In the genomic region with DNA sequence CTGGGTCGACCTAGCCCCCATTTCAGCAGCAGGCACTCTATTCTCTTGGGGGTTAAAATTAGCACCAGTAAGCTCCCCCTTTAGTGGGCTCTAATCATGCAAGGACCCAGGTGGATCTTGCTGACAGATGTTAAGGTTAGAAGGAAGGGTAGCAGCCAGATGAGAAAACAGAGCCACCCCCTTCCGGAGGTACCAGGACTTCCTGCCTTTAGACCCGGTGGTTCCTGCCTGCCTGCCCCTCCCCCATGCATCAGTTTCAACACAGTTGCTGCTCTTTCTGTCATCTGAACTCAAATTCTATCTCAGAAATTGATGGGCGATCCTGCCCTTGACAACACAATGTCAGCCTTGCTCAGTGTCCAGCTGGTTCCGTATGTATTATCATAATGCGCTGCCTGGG, we compare ENCODE assay signal across 9 cellular contexts.
A peak's percentile ranks its signal among the peaks of the same experiment; 100 is the strongest.
DNase-seq lines count a peak whose midpoint lies in the region; TF ChIP-seq lines count a peak whose summit lies in the region.
"Had no signal": no experiment of that assay in that cellular context is flagged by ENCODE, and none has a peak within 500 bp of the region (broad histone marks: within the 10 kb centered on the region; RNA-seq: fewer than 3 reads in every experiment).

No MANE protein-coding gene starts in this region.

- H3K79me2 ChIP-seq in Loucy (ENCODE audit: insufficient read depth, low read length): peaks cover 5% of the 10 kb centered on the region; the same call in 1 of the 2 replicates

- H3K9ac ChIP-seq in Loucy (ENCODE audit: low read depth, low read length, poor library complexity, severe bottlenecking): peak overlapping the region; percentile 68

- H3K9me3 ChIP-seq in Loucy (ENCODE audit: insufficient read depth, low read depth, low read length): no peaks in the 10 kb centered on the region

- H3K36me3 ChIP-seq in Loucy (ENCODE audit: insufficient read depth, low read length): no peaks in the 10 kb centered on the region

- no peaks in the 10 kb centered on the region for H3K27me3 ChIP-seq in Loucy (ENCODE audit: insufficient read depth, low read length, poor library complexity, severe bottlenecking)

- H3K9me2 ChIP-seq in Loucy (replicated peaks; ENCODE audit: low read depth, low read length): no peaks in the 10 kb centered on the region

- no peaks in the 10 kb centered on the region for H3F3A ChIP-seq in Loucy (ENCODE audit: low read depth)

- peaks cover 36% of the 10 kb centered on the region for H3K4me1 ChIP-seq in Loucy (ENCODE audit: insufficient read depth, low read length, poor library complexity, severe bottlenecking)

- no peak for TF ChIP-seq CTCF in Loucy (conservative IDR thresholded peaks at IDR 0.05; ENCODE audit: low read length)

- peak overlapping the region; percentile 74 for H3K4me2 ChIP-seq in Loucy (ENCODE audit: low read depth, low read length, poor library complexity, severe bottlenecking)

- no peak overlapping the region for H2AFZ ChIP-seq in Loucy (ENCODE audit: low read length)

- peak overlapping the region; percentile 67 for H3K4me3 ChIP-seq in Loucy (ENCODE audit: low read length, poor library complexity, severe bottlenecking)
- H3K4me3 ChIP-seq: lung had no signal

- peak; percentile 10 to 81 (median 60) for DNase-seq in stimulated activated naive CD4-positive, alpha-beta T cell (lab: John Stamatoyannopoulos, UW)
- no peak for DNase-seq in stimulated activated naive CD4-positive, alpha-beta T cell treated with Interleukin-2 at 50 U/mL for 16 hours (lab: John Stamatoyannopoulos, UW)
- peak; percentile 29 for DNase-seq in activated gamma-delta T cell treated with anti-CD3 and anti-CD28 coated beads, Interleukin-2, amount 50 U/mL, for 16 hours (ENCODE audit: low read depth)
- DNase-seq in stimulated activated CD4-positive, alpha-beta T cell treated with anti-CD3 and anti-CD28 coated beads, Interleukin-4, amount 100 ng/mL, for 4 hours: peak; percentile 31 to 41
- DNase-seq in NCI-H226 (no peak), NCI-H748 treated with DMSO at 0.1 percent for 48 hours (lab: John Stamatoyannopoulos, UW) (no peak), NCI-H2227 treated with DMSO at 0.1 percent for 48 hours (lab: John Stamatoyannopoulos, UW) (no peak)

- H4K20me1 ChIP-seq in Loucy (ENCODE audit: insufficient read depth, low read length, poor library complexity, severe bottlenecking): no peaks in the 10 kb centered on the region

Comparison
In these comparisons a context has a peak if more than half of its experiments do, and no peak if none do; other contexts are left out.
1. DNase-seq: peak in stimulated activated naive CD4-positive, alpha-beta T cell (6 of 6), activated gamma-delta T cell treated with anti-CD3 and anti-CD28 coated beads, Interleukin-2, amount 50 U/mL, for 16 hours (single experiment) and stimulated activated CD4-positive, alpha-beta T cell treated with anti-CD3 and anti-CD28 coated beads, Interleukin-4, amount 100 ng/mL, for 4 hours (2 of 2); none in stimulated activated naive CD4-positive, alpha-beta T cell treated with Interleukin-2 at 50 U/mL for 16 hours (single experiment), NCI-H226 (single experiment), NCI-H748 treated with DMSO at 0.1 percent for 48 hours (single experiment) and NCI-H2227 treated with DMSO at 0.1 percent for 48 hours (single experiment).